18 cellular contexts compared by ENCODE assay signal in genomic region chr3:156837130-156837529, GRCh38. TPM values are rescaled to one million over a fixed set of nuclear protein-coding genes. Genes with fewer than 3 reads are reported as not detected.
DNase-seq lines count a peak whose midpoint lies in the region; ATAC-seq lines count a peak whose summit lies in the region.
"Had no signal": no experiment of that assay in that cellular context is flagged by ENCODE, and none has a peak within 500 bp of the region (broad histone marks: within the 10 kb centered on the region; RNA-seq: fewer than 3 reads in every experiment).

No MANE protein-coding gene starts in this region.

- peaks cover 2% of the 10 kb centered on the region for H3K27me3 Mint-ChIP-seq in activated T-helper 2 cell treated with anti-CD3 and anti-CD28 coated beads, Interferon-gamma antibody, Interleukin-2, Interleukin-4, amounts not matched to agents 10 μg/mL and 5 μg/mL and 100 μg/mL, durations not matched to agents 14 hours and 24 hours and 36 hours (ENCODE audit: low read depth)

- peak; percentile 48 for DNase-seq in GM03348 (ENCODE audit: low spot score)
- peak; percentile 57 for DNase-seq in RKO (ENCODE audit: low spot score)
- DNase-seq in fibroblast of peridontal ligament (ENCODE audit: extremely low read depth), result peak; percentile 39
- DNase-seq in stromal cell of bone marrow (ENCODE audit: low read depth), result peak; percentile 37
- no peak for DNase-seq in activated CD4-positive, alpha-beta T cell treated with anti-CD3 and anti-CD28 coated beads for 48 hours
- DNase-seq in activated T-helper 2 cell treated with anti-CD3 and anti-CD28 coated beads, Interferon-gamma antibody, Interleukin-2, Interleukin-4, amounts not matched to agents 10 μg/mL and 5 μg/mL and 100 μg/mL, durations not matched to agents 14 hours and 24 hours and 36 hours (ENCODE audit: low spot score), result no peak
- DNase-seq: activated gamma-delta T cell; adrenal gland; DND-41; NCI-H1417 treated with DMSO at 0.1 percent for 48 hours; NCI-H2107; NCI-H524; SHP77 treated with DMSO at 0.1 percent for 48 hours; stimulated activated CD4-positive, alpha-beta T cell treated with anti-CD3 and anti-CD28 coated beads, Interleukin-2, amount 100 ng/mL, for 24 hours; stimulated activated naive CD4-positive, alpha-beta T cell treated with Interleukin-2 at 50 U/mL for 16 hours; tibial artery had no signal

- H3K9me3 Mint-ChIP-seq in activated T-helper 2 cell treated with anti-CD3 and anti-CD28 coated beads, Interferon-gamma antibody, Interleukin-2, Interleukin-4, amounts not matched to agents 10 μg/mL and 5 μg/mL and 100 μg/mL, durations not matched to agents 14 hours and 24 hours and 36 hours, result no peaks in the 10 kb centered on the region
- H3K9me3 Mint-ChIP-seq: neural progenitor cell had no signal

- ATAC-seq in HG02588 (IDR thresholded peaks at IDR 0.05; ENCODE audit: unreplicated experiment), result no peak

- H3K27ac Mint-ChIP-seq in activated T-helper 2 cell treated with anti-CD3 and anti-CD28 coated beads, Interferon-gamma antibody, Interleukin-2, Interleukin-4, amounts not matched to agents 10 μg/mL and 5 μg/mL and 100 μg/mL, durations not matched to agents 14 hours and 24 hours and 36 hours, result no peak overlapping the region
- H3K27ac Mint-ChIP-seq: neural progenitor cell had no signal

- H3K4me1 Mint-ChIP-seq in activated T-helper 2 cell treated with anti-CD3 and anti-CD28 coated beads, Interferon-gamma antibody, Interleukin-2, Interleukin-4, amounts not matched to agents 10 μg/mL and 5 μg/mL and 100 μg/mL, durations not matched to agents 14 hours and 24 hours and 36 hours (ENCODE audit: low read depth), result peaks cover 3% of the 10 kb centered on the region
- H3K4me1 Mint-ChIP-seq: neural progenitor cell had no signal

- intact Hi-C loops in activated T-helper 2 cell treated with anti-CD3 and anti-CD28 coated beads, Interferon-gamma antibody, Interleukin-2, Interleukin-4, amounts not matched to agents 10 μg/mL and 5 μg/mL and 100 μg/mL, durations not matched to agents 14 hours and 24 hours and 36 hours (cut with micrococcal nuclease), result no loop called here

- H3K4me3 Mint-ChIP-seq in activated T-helper 2 cell treated with anti-CD3 and anti-CD28 coated beads, Interferon-gamma antibody, Interleukin-2, Interleukin-4, amounts not matched to agents 10 μg/mL and 5 μg/mL and 100 μg/mL, durations not matched to agents 14 hours and 24 hours and 36 hours (ENCODE audit: low read depth), result no peak overlapping the region
- H3K4me3 Mint-ChIP-seq: neural progenitor cell had no signal

- no peaks in the 10 kb centered on the region for H3K36me3 Mint-ChIP-seq in activated T-helper 2 cell treated with anti-CD3 and anti-CD28 coated beads, Interferon-gamma antibody, Interleukin-2, Interleukin-4, amounts not matched to agents 10 μg/mL and 5 μg/mL and 100 μg/mL, durations not matched to agents 14 hours and 24 hours and 36 hours (ENCODE audit: low read depth)
- H3K36me3 Mint-ChIP-seq: neural progenitor cell had no signal

RNA-seq across cellular contexts. Expression of gene LEKR1, which starts 11.0 kb away (rescaled TPM):
- total RNA-seq in activated T-helper 2 cell treated with anti-CD3 and anti-CD28 coated beads, Interferon-gamma antibody, Interleukin-2, Interleukin-4, amounts not matched to agents 10 μg/mL and 5 μg/mL and 100 μg/mL, durations not matched to agents 14 hours and 24 hours and 36 hours, result 0.30 and 0.52 TPM in 2 replicates

Comparison
In these comparisons a context has a peak if more than half of its experiments do, and no peak if none do; other contexts are left out.
1. DNase-seq: peak in GM03348 (single experiment), RKO (single experiment), fibroblast of peridontal ligament (single experiment) and stromal cell of bone marrow (single experiment); none in activated CD4-positive, alpha-beta T cell treated with anti-CD3 and anti-CD28 coated beads for 48 hours (single experiment) and activated T-helper 2 cell treated with anti-CD3 and anti-CD28 coated beads, Interferon-gamma antibody, Interleukin-2, Interleukin-4, amounts not matched to agents 10 μg/mL and 5 μg/mL and 100 μg/mL, durations not matched to agents 14 hours and 24 hours and 36 hours (single experiment).